ENCODE assay signal across 8 cellular contexts in genomic region chr1:115807723-115808122, GRCh38.
DNase-seq lines count a peak whose midpoint lies in the region; ATAC-seq lines count a peak whose summit lies in the region.

No MANE protein-coding gene starts in this region.

- ATAC-seq in HG02884 (IDR thresholded peaks at IDR 0.05; ENCODE audit: unreplicated experiment) = peak; percentile 52
- no peak for ATAC-seq in GM19452 (IDR thresholded peaks at IDR 0.05; ENCODE audit: unreplicated experiment)

- DNase-seq in NCI-H82 (lab: John Stamatoyannopoulos, UW) (peak; percentile 83), NCI-H82 treated with DMSO at 0.1 percent for 48 hours (lab: John Stamatoyannopoulos, UW; ENCODE audit: unreplicated experiment) (no peak), NCI-H345 treated with DMSO at 0.1 percent for 48 hours (lab: John Stamatoyannopoulos, UW; ENCODE audit: unreplicated experiment) (peak; percentile 61), foreskin melanocyte (peak; percentile 57), non-pigmented ciliary epithelial cell (ENCODE audit: low read depth) (peak; percentile 35)
- peak; percentile 11 to 42 for DNase-seq in activated CD4-positive, alpha-beta T cell treated with anti-CD3 and anti-CD28 coated beads, Interleukin-2, amount 50 U/mL, for 48 hours
